8 cellular contexts compared by ENCODE assay signal in the genomic region with DNA sequence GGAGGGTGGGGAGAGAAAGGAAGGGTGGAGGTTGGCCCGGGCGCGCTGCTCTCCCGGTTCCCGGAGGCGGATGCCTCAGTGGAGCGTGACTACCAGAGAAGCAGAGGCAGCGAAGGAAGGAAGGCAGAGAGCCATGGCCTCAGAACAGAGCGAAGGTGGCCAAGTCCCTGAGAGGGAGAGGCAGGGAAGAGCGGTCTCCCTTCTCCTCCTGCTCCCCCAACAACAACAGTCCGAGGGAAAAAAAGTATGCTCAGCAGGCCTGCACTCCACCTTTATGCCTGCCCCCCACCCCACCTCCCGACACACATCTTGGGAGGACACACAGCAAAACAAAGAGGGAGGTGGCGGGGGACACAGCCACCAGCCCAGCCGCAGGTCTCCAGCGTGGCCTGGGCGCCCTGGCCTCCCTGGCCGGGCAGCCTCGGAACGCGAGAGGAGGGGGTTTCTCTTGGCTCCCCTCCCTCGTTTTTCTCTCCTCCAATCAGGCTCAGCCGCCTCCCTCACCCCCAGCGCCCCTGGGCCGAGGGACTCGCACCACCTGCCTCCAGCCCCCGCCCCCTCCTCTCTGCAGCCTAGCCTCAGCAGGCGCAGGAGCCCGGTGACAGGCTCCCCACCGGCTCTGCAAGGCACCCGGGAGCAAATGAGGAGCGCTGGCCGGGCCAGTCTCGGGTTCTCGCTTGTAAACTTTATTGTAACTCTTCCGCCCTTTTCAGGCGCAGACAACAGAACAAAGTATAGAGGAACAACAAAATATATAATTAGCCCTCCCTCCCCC. TPM values are rescaled to one million over a fixed set of nuclear protein-coding genes. Genes with fewer than 3 reads are reported as not detected.
DNase-seq lines count a peak whose midpoint lies in the region; ATAC-seq and TF ChIP-seq lines count a peak whose summit lies in the region.

No MANE protein-coding gene starts in this region.

- no peak for TF ChIP-seq CTCF in OCI-LY1 (IDR thresholded peaks at IDR 0.05; ENCODE audit: low read length)
- no peak for TF ChIP-seq CTCF in fibroblast of lung (conservative IDR thresholded peaks at IDR 0.05 in 1 of 2, IDR thresholded peaks at IDR 0.05 in 1 of 2; ENCODE audit: low read depth in 1 of 2, low read length in 2 of 2)

- WGBS in thymus = 4% methylated on average over 36 of the region's 36 CpGs

- ATAC-seq in GM19395 (IDR thresholded peaks at IDR 0.05; ENCODE audit: unreplicated experiment) (no peak), HG03439 (IDR thresholded peaks at IDR 0.05; ENCODE audit: unreplicated experiment) (no peak)

- peaks cover 44% of the 10 kb centered on the region for H3K4me1 Mint-ChIP-seq in activated T-cell treated with anti-CD3 and anti-CD28 coated beads, Interleukin-2, amount 50 U/mL, for 24 hours (ENCODE audit: low read depth)

- H3K9me3 Mint-ChIP-seq in activated T-cell treated with anti-CD3 and anti-CD28 coated beads, Interleukin-2, amount 50 U/mL, for 24 hours = no peaks in the 10 kb centered on the region

- H3K36me3 ChIP-seq in OCI-LY1 (ENCODE audit: insufficient read depth, low read length) = no peaks in the 10 kb centered on the region
- H3K36me3 ChIP-seq in fibroblast of lung (ENCODE audit: control insufficient read depth, insufficient read depth, low read length) = peaks cover 1% of the 10 kb centered on the region
- no peaks in the 10 kb centered on the region for H3K36me3 ChIP-seq in thymus (ENCODE audit: control insufficient read depth, insufficient read depth)

- H3K36me3 Mint-ChIP-seq in activated T-cell treated with anti-CD3 and anti-CD28 coated beads, Interleukin-2, amount 50 U/mL, for 24 hours (ENCODE audit: low read depth) = no peaks in the 10 kb centered on the region

- H3K4me1 ChIP-seq in OCI-LY1 (ENCODE audit: insufficient read depth, low read length, severe bottlenecking) = peaks cover 3% of the 10 kb centered on the region
- H3K4me1 ChIP-seq in fibroblast of lung (ENCODE audit: control insufficient read depth, extremely low read depth, insufficient read depth, low read length) = peaks cover 15% of the 10 kb centered on the region
- peaks cover 11% of the 10 kb centered on the region for H3K4me1 ChIP-seq in thymus (ENCODE audit: control insufficient read depth, insufficient read depth, low read length)

- H3K79me2 ChIP-seq in OCI-LY1 (ENCODE audit: insufficient read depth, low read length) (no peaks in the 10 kb centered on the region), fibroblast of lung (ENCODE audit: control insufficient read depth, insufficient read depth, low read length) (peaks cover 24% of the 10 kb centered on the region)

- H3K27me3 ChIP-seq in OCI-LY1 (ENCODE audit: insufficient read depth, low read length) = no peaks in the 10 kb centered on the region
- peaks cover 31% of the 10 kb centered on the region for H3K27me3 ChIP-seq in fibroblast of lung (ENCODE audit: control insufficient read depth, insufficient read depth, low read length)
- H3K27me3 ChIP-seq in thymus (ENCODE audit: control insufficient read depth, insufficient read depth) = peaks cover 82% of the 10 kb centered on the region

- no peaks in the 10 kb centered on the region for H3F3A ChIP-seq in OCI-LY1 (ENCODE audit: insufficient read depth, low read length)

- H3K4me2 ChIP-seq in OCI-LY1 (ENCODE audit: low read length) = peak overlapping the region; percentile 72; the same call in 1 of the 2 replicates
- peak overlapping the region; percentile 97 for H3K4me2 ChIP-seq in fibroblast of lung (ENCODE audit: extremely low read depth, insufficient read depth, low read length)

- H3K9me3 ChIP-seq in OCI-LY1 (ENCODE audit: low read length) (no peaks in the 10 kb centered on the region), fibroblast of lung (ENCODE audit: control insufficient read depth, insufficient read depth, low read depth, low read length) (no peaks in the 10 kb centered on the region), thymus (ENCODE audit: control insufficient read depth) (peaks cover 1% of the 10 kb centered on the region)

- H3K9me2 ChIP-seq in OCI-LY1 (ENCODE audit: low read depth, low read length) = no peaks in the 10 kb centered on the region

- H3K4me3 ChIP-seq in OCI-LY1 (ENCODE audit: low read depth, low read length, poor library complexity, severe bottlenecking) (no peak overlapping the region), fibroblast of lung (replicated peaks in 1 of 4; ENCODE audit: control extremely low read depth in 1 of 4, insufficient read depth in 1 of 4, low read depth in 3 of 4, low read length in 4 of 4) (peak overlapping the region; percentile 10 to 94 (median 82)), thymus (ENCODE audit: low read length) (peak overlapping the region; percentile 65)

- no peaks in the 10 kb centered on the region for H4K20me1 ChIP-seq in OCI-LY1 (ENCODE audit: insufficient read depth, low read length)
- no peaks in the 10 kb centered on the region for H4K20me1 ChIP-seq in fibroblast of lung (ENCODE audit: control insufficient read depth, extremely low read depth, insufficient read depth, low read length)

- H3K27ac Mint-ChIP-seq in activated T-cell treated with anti-CD3 and anti-CD28 coated beads, Interleukin-2, amount 50 U/mL, for 24 hours = peak overlapping the region; percentile 67

- H2AFZ ChIP-seq in OCI-LY1 (ENCODE audit: low read length) = no peak overlapping the region
- peak overlapping the region; percentile 69 for H2AFZ ChIP-seq in fibroblast of lung (ENCODE audit: low read length)

- H3K4me3 Mint-ChIP-seq in activated T-cell treated with anti-CD3 and anti-CD28 coated beads, Interleukin-2, amount 50 U/mL, for 24 hours = peak overlapping the region; percentile 83

- H3K27me3 Mint-ChIP-seq in activated T-cell treated with anti-CD3 and anti-CD28 coated beads, Interleukin-2, amount 50 U/mL, for 24 hours = peaks cover 89% of the 10 kb centered on the region

- H3K9ac ChIP-seq in OCI-LY1 (ENCODE audit: low read length) (no peak overlapping the region), fibroblast of lung (ENCODE audit: insufficient read depth, low read length) (peak overlapping the region; percentile 3)

- no peak overlapping the region for H3K27ac ChIP-seq in OCI-LY1 (ENCODE audit: low read depth, low read length, poor library complexity, severe bottlenecking)
- H3K27ac ChIP-seq in fibroblast of lung (ENCODE audit: insufficient read depth, low read length) = peak overlapping the region; percentile 85
- no peak overlapping the region for H3K27ac ChIP-seq in thymus (ENCODE audit: low read depth)

- no peak for DNase-seq in activated T-cell treated with anti-CD3 and anti-CD28 coated beads, Interleukin-2, amount 50 U/mL, for 24 hours
- DNase-seq in activated T-cell treated with anti-CD3 and anti-CD28 coated beads, Interleukin-2, amount 50 U/mL, for 48 hours = no peak
- DNase-seq in fibroblast of lung (ENCODE audit: low read depth in 2 of 2) = no peak
- no peak for DNase-seq in SIG-M5 treated with dmso at 0.1 percent for 504 hours (lab: John Stamatoyannopoulos, UW; ENCODE audit: unreplicated experiment)

RNA-seq across cellular contexts. Expression of a gene that starts 1.1 kb away (rescaled TPM):
- 6.4 and 7.4 TPM in 2 replicates for total RNA-seq in fibroblast of lung
- polyA plus RNA-seq in fibroblast of lung (11.8 and 12.7 TPM in 2 replicates), thymus (1.0 TPM)
- polyA plus RNA-seq in fibroblast of lung (2012) = 14.5 and 15.9 TPM in 2 replicates
- polyA minus RNA-seq in fibroblast of lung (ENCODE audit: low replicate concordance) = 2.6 and 3.3 TPM in 2 replicates

RNA-seq across cellular contexts. Expression of a gene that starts 3.2 kb away (rescaled TPM):
- total RNA-seq in fibroblast of lung = 0.33 and 0.51 TPM in 2 replicates
- polyA plus RNA-seq in fibroblast of lung (1.4 and 2.0 TPM in 2 replicates), thymus (0.07 TPM)
- 2.0 and 2.4 TPM in 2 replicates for polyA plus RNA-seq in fibroblast of lung (2012)
- 0.90 and 0.93 TPM in 2 replicates for polyA minus RNA-seq in fibroblast of lung (ENCODE audit: low replicate concordance)

RNA-seq across cellular contexts. Expression of a gene that starts 7.1 kb away (rescaled TPM):
- 10.5 and 16.2 TPM in 2 replicates for total RNA-seq in fibroblast of lung
- 28.9 and 42.1 TPM in 2 replicates for polyA plus RNA-seq in fibroblast of lung
- polyA plus RNA-seq in fibroblast of lung (2012) = 36.4 and 58.8 TPM in 2 replicates
- 33.2 and 59.3 TPM in 2 replicates for polyA minus RNA-seq in fibroblast of lung (ENCODE audit: low replicate concordance)
- 1.0 TPM for polyA plus RNA-seq in thymus

RNA-seq across cellular contexts. Expression of a gene that starts 14.3 kb away (rescaled TPM):
- total RNA-seq in fibroblast of lung = not detected in 2 replicates
- polyA plus RNA-seq in fibroblast of lung (0.06 TPM in 1 of 2 replicates, not detected in the other), thymus (0.27 TPM)
- polyA plus RNA-seq in fibroblast of lung (2012) = not detected in 2 replicates
- not detected in 2 replicates for polyA minus RNA-seq in fibroblast of lung (ENCODE audit: low replicate concordance)

RNA-seq across cellular contexts. Expression of a gene that starts 18.3 kb away (rescaled TPM):
- total RNA-seq in fibroblast of lung = 1.0 and 2.1 TPM in 2 replicates
- 9.4 and 17.2 TPM in 2 replicates for polyA plus RNA-seq in fibroblast of lung
- 24.6 and 41.8 TPM in 2 replicates for polyA plus RNA-seq in fibroblast of lung (2012)
- 3.8 and 5.5 TPM in 2 replicates for polyA minus RNA-seq in fibroblast of lung (ENCODE audit: low replicate concordance)
- polyA plus RNA-seq in thymus = 0.16 TPM

Comparison
In these comparisons a context has a peak if more than half of its experiments do, and no peak if none do; other contexts are left out.
1. RNA of a gene that starts 7.1 kb away (polyA plus RNA-seq): 28.9 to 58.8 TPM in fibroblast of lung; 1.0 TPM in thymus (single experiment); every median in the first group is over 10 times any median in the second.